ENCODE assay signal across 15 cellular contexts in genomic region chr11:12394601-12395000, GRCh38. TPM values are rescaled to one million over a fixed set of nuclear protein-coding genes. Genes with fewer than 3 reads are reported as not detected.
A peak's percentile ranks its signal among the peaks of the same experiment; 100 is the strongest.
DNase-seq lines count a peak whose midpoint lies in the region; ATAC-seq and TF ChIP-seq lines count a peak whose summit lies in the region.
"Had no signal": no experiment of that assay in that cellular context is flagged by ENCODE, and none has a peak within 500 bp of the region (broad histone marks: within the 10 kb centered on the region; RNA-seq: fewer than 3 reads in every experiment).

No MANE protein-coding gene starts in this region.

- H3K9me3 ChIP-seq in endodermal cell (ENCODE audit: control insufficient read depth, low read length) (peaks cover 42% of the 10 kb centered on the region), muscle layer of duodenum (ENCODE audit: control insufficient read depth in 1 of 2, low read length in 2 of 2) (no peaks in the 10 kb centered on the region), sigmoid colon (no peaks in the 10 kb centered on the region)

- no peak for TF ChIP-seq POLR2A in sigmoid colon (IDR thresholded peaks at IDR 0.05)

- WGBS in endodermal cell (ENCODE audit: insufficient coverage in 1 of 2, insufficient read length in 1 of 2), 2 experiments = 96 to 100% methylated on average over 4 to 6 of the region's 6 CpGs
- 92 to 94% methylated on average over 6 of the region's 6 CpGs for WGBS in sigmoid colon, 2 donors

- H3K27me3 Mint-ChIP-seq in endodermal cell (ENCODE audit: insufficient read depth) = no peaks in the 10 kb centered on the region
- H3K27me3 Mint-ChIP-seq: IgD-negative memory B cell had no signal

- H3K9ac ChIP-seq in endodermal cell (ENCODE audit: extremely low read depth, low read length, poor library complexity, severe bottlenecking) = no peak overlapping the region
- H3K9ac ChIP-seq: BLaER1 treated with 17β-estradiol and CSF1 and Interleukin-3, amounts not matched to agents 10 nM and 100 nM had no signal

- H3K36me3 ChIP-seq in endodermal cell (ENCODE audit: control insufficient read depth, insufficient read depth, low read length) (peaks cover 22% of the 10 kb centered on the region), muscle layer of duodenum (ENCODE audit: control insufficient read depth in 1 of 2, insufficient read depth in 2 of 2, low read length in 2 of 2) (peaks cover 0 to 3% of the 10 kb centered on the region in 2 donors), sigmoid colon (peaks cover 0 to 5% (median 0%) of the 10 kb centered on the region in 4 donors)
- H3K36me3 ChIP-seq: BLaER1 treated with 17β-estradiol and CSF1 and Interleukin-3, amounts not matched to agents 10 nM and 100 nM had no signal

- H3K27me3 ChIP-seq in endodermal cell (ENCODE audit: control insufficient read depth, insufficient read depth, low read length, poor library complexity, severe bottlenecking) = no peaks in the 10 kb centered on the region
- H3K27me3 ChIP-seq in muscle layer of duodenum (ENCODE audit: low read depth, low read length) = no peaks in the 10 kb centered on the region
- no peaks in the 10 kb centered on the region for H3K27me3 ChIP-seq in sigmoid colon
- H3K27me3 ChIP-seq: BLaER1 treated with 17β-estradiol and CSF1 and Interleukin-3, amounts not matched to agents 10 nM and 100 nM had no signal

- no peak for DNase-seq in endodermal cell
- DNase-seq in sigmoid colon = no peak
- no peak for DNase-seq in stimulated activated naive CD8-positive, alpha-beta T cell treated with anti-CD3 and anti-CD28 coated beads, Interleukin-15, Interleukin-2, amounts not matched to agents 100 U/mL and 50 U/mL, for 24 hours
- DNase-seq in HPDE6-E6E7 (ENCODE audit: extremely low spot score) = no peak
- no peak for DNase-seq in cardiac septum (ENCODE audit: low spot score)
- DNase-seq: ACHN; CD4-positive, CD25-positive, alpha-beta regulatory T cell; DMS53; GF-D8; H7 had no signal

- no peak for TF ChIP-seq EP300 in sigmoid colon (IDR thresholded peaks at IDR 0.05)

- no peak overlapping the region for H3K27ac Mint-ChIP-seq in endodermal cell
- H3K27ac Mint-ChIP-seq: CD4-positive, CD25-positive, alpha-beta regulatory T cell; GM23338; IgD-negative memory B cell had no signal

- H3K4me3 ChIP-seq in endodermal cell (ENCODE audit: low read length) (peak overlapping the region; percentile 64), muscle layer of duodenum (ENCODE audit: low read depth in 1 of 2, low read length in 2 of 2) (no peak overlapping the region), sigmoid colon (no peak overlapping the region)
- H3K4me3 ChIP-seq: BLaER1 treated with 17β-estradiol and CSF1 and Interleukin-3, amounts not matched to agents 10 nM and 100 nM; GM23338 had no signal

- H3K36me3 Mint-ChIP-seq in endodermal cell (ENCODE audit: low read depth) = peaks cover 45% of the 10 kb centered on the region
- H3K36me3 Mint-ChIP-seq: IgD-negative memory B cell had no signal

- peaks cover 13% of the 10 kb centered on the region for H3K4me1 Mint-ChIP-seq in endodermal cell
- H3K4me1 Mint-ChIP-seq: GM23338, IgD-negative memory B cell had no signal

- H3K27ac ChIP-seq in endodermal cell (ENCODE audit: low read depth, low read length) (no peak overlapping the region), muscle layer of duodenum (ENCODE audit: low read length) (peak overlapping the region; percentile 25), sigmoid colon (peak overlapping the region; percentile 97 to 99 (median 98))
- H3K27ac ChIP-seq: BLaER1 treated with 17β-estradiol and CSF1 and Interleukin-3, amounts not matched to agents 10 nM and 100 nM had no signal

- no peak for ATAC-seq in stimulated activated naive CD8-positive, alpha-beta T cell treated with anti-CD3 and anti-CD28 coated beads, Interleukin-15, Interleukin-2, amounts not matched to agents 100 U/mL and 50 U/mL, for 24 hours
- no peak for ATAC-seq in GM21515 (IDR thresholded peaks at IDR 0.05; ENCODE audit: unreplicated experiment)
- ATAC-seq: GM23338 had no signal

- H3K4me1 ChIP-seq in endodermal cell (ENCODE audit: control insufficient read depth, insufficient read depth, low read length) (no peaks in the 10 kb centered on the region), muscle layer of duodenum (ENCODE audit: control insufficient read depth in 1 of 2, insufficient read depth in 2 of 2, low read length in 2 of 2) (peaks cover 5 to 37% of the 10 kb centered on the region in 2 donors), sigmoid colon (peaks cover 0 to 98% (median 77%) of the 10 kb centered on the region in 4 donors)
- H3K4me1 ChIP-seq: BLaER1 treated with 17β-estradiol and CSF1 and Interleukin-3, amounts not matched to agents 10 nM and 100 nM had no signal

- TF ChIP-seq CTCF in endodermal cell (conservative IDR thresholded peaks at IDR 0.05) (no peak), sigmoid colon (IDR thresholded peaks at IDR 0.05) (no peak)

- H3K4me3 Mint-ChIP-seq in endodermal cell = no peak overlapping the region
- H3K4me3 Mint-ChIP-seq: CD4-positive, CD25-positive, alpha-beta regulatory T cell; GM23338; IgD-negative memory B cell had no signal

- peaks cover 46% of the 10 kb centered on the region for H3K9me3 Mint-ChIP-seq in endodermal cell

- intact Hi-C loops in sigmoid colon (cut with DNase I) (no loop called here), cardiac septum (cut with DNase I) (no loop called here)

RNA-seq across cellular contexts. Expression of gene PARVA, which starts 17.2 kb away (rescaled TPM):
- total RNA-seq in endodermal cell (10 to 100 TPM; 27.3 to 37.3 TPM), sigmoid colon (100 to 1,000 TPM; 110 to 195 (median 161) TPM), cardiac septum (70.5 TPM)
- polyA plus RNA-seq in endodermal cell (2013, experiment 1 of 2) = 23.2 TPM
- polyA plus RNA-seq in endodermal cell (2013, experiment 2 of 2) = 21.9 TPM
- 10 to 100 TPM; 15.7 to 27.8 (median 16.8) TPM for polyA plus RNA-seq in sigmoid colon
- polyA plus RNA-seq: IgD-negative memory B cell had no signal
